ENCODE assay signal across 1 cellular context in the genomic region with DNA sequence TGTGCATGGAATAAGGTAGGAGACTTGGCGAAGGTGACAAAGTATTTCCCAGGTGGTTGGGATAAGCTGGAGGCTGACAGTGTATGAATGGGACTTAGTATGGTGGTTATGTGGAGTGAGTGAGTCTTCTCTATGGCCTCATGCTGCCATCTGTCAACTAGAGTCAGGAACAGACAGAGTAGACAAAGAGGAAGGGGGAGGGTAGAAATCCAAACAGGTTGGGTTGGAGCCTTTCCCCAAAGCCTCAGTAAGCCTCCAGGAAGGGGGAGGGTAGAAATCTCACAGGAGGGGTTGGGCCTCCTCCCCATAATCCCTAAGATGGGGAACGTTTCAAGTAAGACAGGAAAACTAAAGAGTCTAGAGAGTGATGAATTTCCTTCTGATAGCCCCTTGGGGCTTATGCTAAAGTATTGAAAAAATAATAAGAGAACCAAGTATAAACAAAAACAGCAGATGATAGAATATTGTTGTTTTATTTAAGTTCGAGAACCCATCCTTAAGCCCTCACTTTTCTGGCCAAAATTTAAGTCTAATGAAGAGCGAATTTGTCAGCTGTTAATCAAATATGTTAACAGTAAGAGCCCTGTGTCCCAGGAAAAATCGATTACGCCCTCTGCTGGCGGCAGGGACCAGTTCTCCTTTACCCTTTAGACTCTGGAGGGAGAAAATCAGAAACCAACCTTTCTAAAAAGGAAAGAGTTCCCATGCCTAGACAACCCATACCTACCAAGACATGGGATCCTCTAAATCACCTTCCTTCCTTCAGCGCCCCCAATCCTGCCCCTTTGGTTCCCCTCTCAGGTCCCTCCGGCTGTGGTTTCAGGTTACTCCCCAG.
TF ChIP-seq lines count a peak whose summit lies in the region.

No MANE protein-coding gene starts in this region.

TF ChIP-seq in K562, 482 proteins besides CTCF, POLR2A, EP300 and RAD21 (continued from another document):
- TF ChIP-seq, protein P1, sequence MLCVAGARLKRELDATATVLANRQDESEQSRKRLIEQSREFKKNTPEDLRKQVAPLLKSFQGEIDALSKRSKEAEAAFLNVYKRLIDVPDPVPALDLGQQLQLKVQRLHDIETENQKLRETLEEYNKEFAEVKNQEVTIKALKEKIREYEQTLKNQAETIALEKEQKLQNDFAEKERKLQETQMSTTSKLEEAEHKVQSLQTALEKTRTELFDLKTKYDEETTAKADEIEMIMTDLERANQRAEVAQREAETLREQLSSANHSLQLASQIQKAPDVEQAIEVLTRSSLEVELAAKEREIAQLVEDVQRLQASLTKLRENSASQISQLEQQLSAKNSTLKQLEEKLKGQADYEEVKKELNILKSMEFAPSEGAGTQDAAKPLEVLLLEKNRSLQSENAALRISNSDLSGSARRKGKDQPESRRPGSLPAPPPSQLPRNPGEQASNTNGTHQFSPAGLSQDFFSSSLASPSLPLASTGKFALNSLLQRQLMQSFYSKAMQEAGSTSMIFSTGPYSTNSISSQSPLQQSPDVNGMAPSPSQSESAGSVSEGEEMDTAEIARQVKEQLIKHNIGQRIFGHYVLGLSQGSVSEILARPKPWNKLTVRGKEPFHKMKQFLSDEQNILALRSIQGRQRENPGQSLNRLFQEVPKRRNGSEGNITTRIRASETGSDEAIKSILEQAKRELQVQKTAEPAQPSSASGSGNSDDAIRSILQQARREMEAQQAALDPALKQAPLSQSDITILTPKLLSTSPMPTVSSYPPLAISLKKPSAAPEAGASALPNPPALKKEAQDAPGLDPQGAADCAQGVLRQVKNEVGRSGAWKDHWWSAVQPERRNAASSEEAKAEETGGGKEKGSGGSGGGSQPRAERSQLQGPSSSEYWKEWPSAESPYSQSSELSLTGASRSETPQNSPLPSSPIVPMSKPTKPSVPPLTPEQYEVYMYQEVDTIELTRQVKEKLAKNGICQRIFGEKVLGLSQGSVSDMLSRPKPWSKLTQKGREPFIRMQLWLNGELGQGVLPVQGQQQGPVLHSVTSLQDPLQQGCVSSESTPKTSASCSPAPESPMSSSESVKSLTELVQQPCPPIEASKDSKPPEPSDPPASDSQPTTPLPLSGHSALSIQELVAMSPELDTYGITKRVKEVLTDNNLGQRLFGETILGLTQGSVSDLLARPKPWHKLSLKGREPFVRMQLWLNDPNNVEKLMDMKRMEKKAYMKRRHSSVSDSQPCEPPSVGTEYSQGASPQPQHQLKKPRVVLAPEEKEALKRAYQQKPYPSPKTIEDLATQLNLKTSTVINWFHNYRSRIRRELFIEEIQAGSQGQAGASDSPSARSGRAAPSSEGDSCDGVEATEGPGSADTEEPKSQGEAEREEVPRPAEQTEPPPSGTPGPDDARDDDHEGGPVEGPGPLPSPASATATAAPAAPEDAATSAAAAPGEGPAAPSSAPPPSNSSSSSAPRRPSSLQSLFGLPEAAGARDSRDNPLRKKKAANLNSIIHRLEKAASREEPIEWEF (CRISPR knock-in tag; IDR thresholded peaks at IDR 0.05), result no peak
- TF ChIP-seq ARNT (IDR thresholded peaks at IDR 0.05) (peak in 1 of 2 experiments; percentile 46; a peak in 1 of 4 replicates), SMARCA4 (IDR thresholded peaks at IDR 0.05) (peak; percentile 68), SPI1 (IDR thresholded peaks at IDR 0.05; ENCODE audit: borderline replicate concordance, low read depth, low read length) (peak; percentile 19; the same call in 1 of the 2 replicates), MIER1 (IDR thresholded peaks at IDR 0.05; ENCODE audit: low read depth) (peak; percentile 65), PRMT5 (CRISPR knock-in tag; IDR thresholded peaks at IDR 0.05) (no peak), MAZ (CRISPR knock-in tag; conservative IDR thresholded peaks at IDR 0.05 in 1 of 2, IDR thresholded peaks at IDR 0.05 in 1 of 2) (peak in 1 of 2 experiments; percentile 26; a peak in 1 of 4 replicates), ZFP30 (CRISPR knock-in tag; IDR thresholded peaks at IDR 0.05; ENCODE audit: borderline replicate concordance) (no peak), TAF9B (IDR thresholded peaks at IDR 0.05; ENCODE audit: partially characterized antibody) (peak; percentile 36), MEIS2 (IDR thresholded peaks at IDR 0.05; ENCODE audit: partially characterized antibody) (no peak), NONO (IDR thresholded peaks at IDR 0.05; ENCODE audit: low read depth in 2 of 2, low read length in 1 of 2) (0 out of 4 replicates have a peak, but pooled peaks of 1 of the 2 experiments have one; percentile 39), ZEB2 (IDR thresholded peaks at IDR 0.05) (0 out of 2 replicates have a peak, but pooled peaks have one; percentile 18), L3MBTL2 (IDR thresholded peaks at IDR 0.05) (peak; percentile 42; the same call in 1 of the 2 replicates), ZNF324 (CRISPR knock-in tag; IDR thresholded peaks at IDR 0.05) (no peak), NFRKB (IDR thresholded peaks at IDR 0.05; ENCODE audit: low read depth) (no peak), RBM15 (IDR thresholded peaks at IDR 0.05; ENCODE audit: insufficient read depth, low read length) (no peak), ZNF696 (CRISPR knock-in tag; conservative IDR thresholded peaks at IDR 0.05) (no peak), HOXB6 (CRISPR knock-in tag; IDR thresholded peaks at IDR 0.05; ENCODE audit: borderline replicate concordance) (no peak), E2F3 (CRISPR knock-in tag; IDR thresholded peaks at IDR 0.05) (0 out of 2 replicates have a peak, but pooled peaks have one; percentile 31), ZNF766 (CRISPR knock-in tag; conservative IDR thresholded peaks at IDR 0.05) (0 out of 2 replicates have a peak, but pooled peaks have one; percentile 35), XRCC5 (IDR thresholded peaks at IDR 0.05; ENCODE audit: low read depth, low read length) (peak; percentile 34; the same call in 1 of the 2 replicates), TSC22D4 (tag; IDR thresholded peaks at IDR 0.05) (no peak), ATF7 (IDR thresholded peaks at IDR 0.05) (no peak), TOE1 (IDR thresholded peaks at IDR 0.05; ENCODE audit: borderline replicate concordance) (peak; percentile 42; the same call in 1 of the 2 replicates), TOE1 (CRISPR knock-in tag; IDR thresholded peaks at IDR 0.05; ENCODE audit: borderline replicate concordance, low read depth) (no peak), PHF8 (IDR thresholded peaks at IDR 0.05; ENCODE audit: borderline replicate concordance, low read length) (no peak), ZNF431 (CRISPR knock-in tag; IDR thresholded peaks at IDR 0.05) (no peak), DPF2 (IDR thresholded peaks at IDR 0.05) (peak; percentile 77)
- TF ChIP-seq, protein P2, sequence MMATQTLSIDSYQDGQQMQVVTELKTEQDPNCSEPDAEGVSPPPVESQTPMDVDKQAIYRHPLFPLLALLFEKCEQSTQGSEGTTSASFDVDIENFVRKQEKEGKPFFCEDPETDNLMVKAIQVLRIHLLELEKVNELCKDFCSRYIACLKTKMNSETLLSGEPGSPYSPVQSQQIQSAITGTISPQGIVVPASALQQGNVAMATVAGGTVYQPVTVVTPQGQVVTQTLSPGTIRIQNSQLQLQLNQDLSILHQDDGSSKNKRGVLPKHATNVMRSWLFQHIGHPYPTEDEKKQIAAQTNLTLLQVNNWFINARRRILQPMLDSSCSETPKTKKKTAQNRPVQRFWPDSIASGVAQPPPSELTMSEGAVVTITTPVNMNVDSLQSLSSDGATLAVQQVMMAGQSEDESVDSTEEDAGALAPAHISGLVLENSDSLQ (IDR thresholded peaks at IDR 0.05), result peak; percentile 32
- TF ChIP-seq, protein P3, sequence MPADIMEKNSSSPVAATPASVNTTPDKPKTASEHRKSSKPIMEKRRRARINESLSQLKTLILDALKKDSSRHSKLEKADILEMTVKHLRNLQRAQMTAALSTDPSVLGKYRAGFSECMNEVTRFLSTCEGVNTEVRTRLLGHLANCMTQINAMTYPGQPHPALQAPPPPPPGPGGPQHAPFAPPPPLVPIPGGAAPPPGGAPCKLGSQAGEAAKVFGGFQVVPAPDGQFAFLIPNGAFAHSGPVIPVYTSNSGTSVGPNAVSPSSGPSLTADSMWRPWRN (IDR thresholded peaks at IDR 0.05; ENCODE audit: low read depth), result 0 out of 2 replicates have a peak, but pooled peaks have one; percentile 40
- TF ChIP-seq, protein P4, sequence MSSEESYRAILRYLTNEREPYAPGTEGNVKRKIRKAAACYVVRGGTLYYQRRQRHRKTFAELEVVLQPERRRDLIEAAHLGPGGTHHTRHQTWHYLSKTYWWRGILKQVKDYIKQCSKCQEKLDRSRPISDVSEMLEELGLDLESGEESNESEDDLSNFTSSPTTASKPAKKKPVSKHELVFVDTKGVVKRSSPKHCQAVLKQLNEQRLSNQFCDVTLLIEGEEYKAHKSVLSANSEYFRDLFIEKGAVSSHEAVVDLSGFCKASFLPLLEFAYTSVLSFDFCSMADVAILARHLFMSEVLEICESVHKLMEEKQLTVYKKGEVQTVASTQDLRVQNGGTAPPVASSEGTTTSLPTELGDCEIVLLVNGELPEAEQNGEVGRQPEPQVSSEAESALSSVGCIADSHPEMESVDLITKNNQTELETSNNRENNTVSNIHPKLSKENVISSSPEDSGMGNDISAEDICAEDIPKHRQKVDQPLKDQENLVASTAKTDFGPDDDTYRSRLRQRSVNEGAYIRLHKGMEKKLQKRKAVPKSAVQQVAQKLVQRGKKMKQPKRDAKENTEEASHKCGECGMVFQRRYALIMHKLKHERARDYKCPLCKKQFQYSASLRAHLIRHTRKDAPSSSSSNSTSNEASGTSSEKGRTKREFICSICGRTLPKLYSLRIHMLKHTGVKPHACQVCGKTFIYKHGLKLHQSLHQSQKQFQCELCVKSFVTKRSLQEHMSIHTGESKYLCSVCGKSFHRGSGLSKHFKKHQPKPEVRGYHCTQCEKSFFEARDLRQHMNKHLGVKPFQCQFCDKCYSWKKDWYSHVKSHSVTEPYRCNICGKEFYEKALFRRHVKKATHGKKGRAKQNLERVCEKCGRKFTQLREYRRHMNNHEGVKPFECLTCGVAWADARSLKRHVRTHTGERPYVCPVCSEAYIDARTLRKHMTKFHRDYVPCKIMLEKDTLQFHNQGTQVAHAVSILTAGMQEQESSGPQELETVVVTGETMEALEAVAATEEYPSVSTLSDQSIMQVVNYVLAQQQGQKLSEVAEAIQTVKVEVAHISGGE (CRISPR knock-in tag; IDR thresholded peaks at IDR 0.05), result 0 out of 6 replicates have a peak, but pooled peaks of 1 of the 3 experiments have one; percentile 34
